8 cellular contexts compared by ENCODE assay signal in the genomic region with DNA sequence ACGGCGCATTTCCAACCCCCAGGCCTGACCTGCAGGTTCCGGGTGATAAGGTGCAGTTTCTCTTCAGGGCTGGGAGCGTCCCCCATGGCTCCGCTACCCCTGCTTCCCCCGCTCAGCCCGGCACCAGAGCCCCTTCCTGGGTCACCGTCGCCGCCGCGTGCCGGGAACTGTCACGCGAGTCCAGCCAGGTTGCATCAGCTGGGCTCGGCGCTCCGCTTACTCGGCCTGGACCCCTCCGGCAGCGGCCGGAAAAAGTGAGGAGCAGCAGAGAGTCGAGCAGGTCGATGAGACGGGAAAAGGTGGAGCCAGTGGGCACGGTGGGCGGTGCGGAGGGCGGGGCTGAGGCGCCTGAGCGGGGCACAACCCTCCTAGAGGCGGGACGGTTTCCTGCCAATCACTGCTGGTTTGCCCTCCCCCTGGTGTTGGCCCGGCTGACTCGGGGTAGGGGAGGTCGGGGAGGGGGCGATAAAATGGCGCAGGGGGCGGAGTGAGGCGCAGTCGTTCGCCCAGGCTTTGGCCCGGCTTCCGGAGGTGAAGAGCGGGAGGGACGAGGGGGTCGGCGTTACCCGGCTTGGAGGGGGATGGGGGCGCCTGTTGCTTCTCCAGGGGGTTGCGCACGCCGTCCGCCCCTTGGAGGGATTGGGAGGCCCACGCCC. TPM values are rescaled to one million over a fixed set of nuclear protein-coding genes. Genes with fewer than 3 reads are reported as not detected.
A peak's percentile ranks its signal among the peaks of the same experiment; 100 is the strongest.
DNase-seq lines count a peak whose midpoint lies in the region; ATAC-seq, FAIRE-seq and TF ChIP-seq lines count a peak whose summit lies in the region.

A gene (plus strand): TSS at position 495 of the 656 bp plus-strand sequence. CDS start 8,447 bp downstream, outside the sequence.
A gene (minus strand): TSS at position 200 of the 656 bp plus-strand sequence. CDS start 114 bp downstream, at position 86.

- H3K27ac ChIP-seq in 22Rv1: peak within 1 kb of the TSS; percentile 98
- H3K27ac ChIP-seq in body of pancreas: peak within 1 kb of the TSS; percentile 91 to 96 (median 93)
- peak within 1 kb of the TSS; percentile 96 to 100 (median 97) for H3K27ac ChIP-seq in sigmoid colon

- DNase-seq in NCI-H2107 treated with DMSO at 0.1 percent for 48 hours (lab: John Stamatoyannopoulos, UW; ENCODE audit: unreplicated experiment) (peak; percentile 98), body of pancreas (peak; percentile 99 to 100 (median 99)), iPS DF 19.7 (ENCODE audit: low read depth, low spot score) (peak; percentile 87), sigmoid colon (peak; percentile 99)

- H3K4me3 ChIP-seq in body of pancreas (peak within 1 kb of the TSS; percentile 78 to 98), sigmoid colon (peak within 1 kb of the TSS; percentile 75 to 95 (median 88))

- TF ChIP-seq CTCF in 22Rv1 (IDR thresholded peaks at IDR 0.05): no peak
- peak in 5 of 7 experiments; percentile 8 to 51 (median 29) for TF ChIP-seq CTCF in body of pancreas (IDR thresholded peaks at IDR 0.05)
- no peak for TF ChIP-seq CTCF in sigmoid colon (IDR thresholded peaks at IDR 0.05)

- intact Hi-C loops in body of pancreas (cut with DNase I): no loop called here
- intact Hi-C loops in sigmoid colon (cut with DNase I): loop anchor here (2.0 kb wide), 1 partner anchor 166 kb away; a partner anchor contains a TSS

- TF ChIP-seq POLR2A in body of pancreas (IDR thresholded peaks at IDR 0.05) (peak; percentile 31 to 83 (median 80)), sigmoid colon (IDR thresholded peaks at IDR 0.05) (peak; percentile 27 to 57)

- H3K9me3 ChIP-seq in body of pancreas (no peaks in the 10 kb centered on the region), sigmoid colon (no peaks in the 10 kb centered on the region)

- 0 to 1% methylated on average over 38 to 54 of the region's 55 CpGs for WGBS in body of pancreas, 2 donors
- WGBS in sigmoid colon, 2 donors: 1% methylated on average over 55 of the region's 55 CpGs

- H3K27me3 ChIP-seq in body of pancreas (no peaks in the 10 kb centered on the region), sigmoid colon (no peaks in the 10 kb centered on the region)

- peaks cover 52% of the 10 kb centered on the region for H3K4me1 ChIP-seq in body of pancreas
- H3K4me1 ChIP-seq in sigmoid colon: peaks cover 0 to 56% (median 45%) of the 10 kb centered on the region in 4 donors

- ATAC-seq in GM18520 (IDR thresholded peaks at IDR 0.05; ENCODE audit: unreplicated experiment) (peak; percentile 78), HG03064 (IDR thresholded peaks at IDR 0.05; ENCODE audit: low read depth, unreplicated experiment) (peak; percentile 70), body of pancreas (peak; percentile 96)

- peak in 2 of 4 donors; percentile 34 to 85 for TF ChIP-seq EP300 in sigmoid colon (IDR thresholded peaks at IDR 0.05)

- H3K36me3 ChIP-seq in body of pancreas (replicated peaks in 1 of 2; ENCODE audit: insufficient read depth in 1 of 2, low read depth in 2 of 2) (no peaks in the 10 kb centered on the region), sigmoid colon (no peaks in the 10 kb centered on the region)

- peak; percentile 42 for FAIRE-seq in TTC549 (lab: Jason Lieb, UNC)

RNA-seq across cellular contexts. Expression of the first gene that starts in this region (rescaled TPM):
- total RNA-seq in body of pancreas (10 to 100 TPM; 15.6 to 27.0 TPM), sigmoid colon (10 to 100 TPM; 25.2 to 50.7 (median 28.9) TPM)
- 10 to 100 TPM in 2 of 3 donors, 1 to 10 TPM in 1; 3.2 to 12.7 (median 10.2) TPM for polyA plus RNA-seq in sigmoid colon

RNA-seq across cellular contexts. Expression of the second gene that starts in this region (rescaled TPM):
- total RNA-seq in body of pancreas: 10 to 100 TPM; 40.2 to 76.8 TPM
- 10 to 100 TPM; 29.6 to 46.8 (median 37.6) TPM for total RNA-seq in sigmoid colon
- polyA plus RNA-seq in sigmoid colon: 10 to 100 TPM; 28.7 to 65.2 (median 33.6) TPM

Comparison
In these comparisons a context has a peak if more than half of its experiments do, and no peak if none do; other contexts are left out.
1. Peak in every context shown above with its lines: DNase-seq, ATAC-seq, H3K4me3 ChIP-seq and H3K27ac ChIP-seq.
2. CTCF ChIP-seq: peak in body of pancreas (5 of 7); none in 22Rv1 (single experiment) and sigmoid colon (0 of 4).